9 cellular contexts compared by ENCODE assay signal in genomic region chr17:72119280-72119962, GRCh38. TPM values are rescaled to one million over a fixed set of nuclear protein-coding genes. Genes with fewer than 3 reads are reported as not detected.
DNase-seq lines count a peak whose midpoint lies in the region; ATAC-seq, FAIRE-seq and TF ChIP-seq lines count a peak whose summit lies in the region.
"Had no signal": no experiment of that assay in that cellular context is flagged by ENCODE, and none has a peak within 500 bp of the region (broad histone marks: within the 10 kb centered on the region; RNA-seq: fewer than 3 reads in every experiment).

No MANE protein-coding gene starts in this region.

- POLR2A ChIA-PET in HepG2 (lab: Yijun Ruan, JAX): interaction anchor here (0.5 to 6.9 kb wide), 26 partner anchors 8 to 645 kb away, joined by 3 to 96 read pairs (median 8); no protein-coding TSS in a partner anchor

- H2AFZ ChIP-seq in HepG2 (ENCODE audit: low read length): peak overlapping the region; percentile 10

- H3K4me1 ChIP-seq in HepG2 (ENCODE audit: insufficient read depth, low read length) (peaks cover 32% of the 10 kb centered on the region), stomach (peaks cover 38 to 74% (median 65%) of the 10 kb centered on the region in 4 donors)

- H3K27me3 ChIP-seq in HepG2 (ENCODE audit: control insufficient read depth in 1 of 2, insufficient read depth in 2 of 2, low read length in 2 of 2): no peaks in the 10 kb centered on the region; a peak in 1 of 5 replicates
- H3K27me3 ChIP-seq in stomach: peaks cover 12 to 100% (median 58%) of the 10 kb centered on the region in 3 donors

- CTCF ChIA-PET in HepG2 (lab: Yijun Ruan, JAX; ENCODE audit: low intra/inter-chr PET ratio, low total read pairs): interaction anchor here (1.4 to 2.3 kb wide), 4 partner anchors 27 to 646 kb away, joined by 4 to 15 read pairs (median 8); no protein-coding TSS in a partner anchor

- H4K20me1 ChIP-seq in HepG2 (ENCODE audit: insufficient read depth, low read length): peaks cover 35% of the 10 kb centered on the region

- H3K4me2 ChIP-seq in HepG2 (ENCODE audit: low read depth, low read length): peak overlapping the region; percentile 93

- 8% methylated on average over 20 of the region's 20 CpGs for WGBS in HepG2 (ENCODE audit: low lambda C conversion rate)
- 12 to 17% (median 14%) methylated on average over 15 to 20 of the region's 20 CpGs for WGBS in stomach, 5 donors

- peak; percentile 23 for FAIRE-seq in HepG2 (lab: Jason Lieb, UNC)

- H3K9me3 ChIP-seq in HepG2 (ENCODE audit: low read length) (no peaks in the 10 kb centered on the region), stomach (no peaks in the 10 kb centered on the region)

- H3K36me3 ChIP-seq in HepG2 (replicated peaks in 1 of 2; ENCODE audit: control insufficient read depth in 1 of 2, insufficient read depth in 2 of 2, low read length in 2 of 2) (peaks cover 10 to 18% of the 10 kb centered on the region in 2 experiments), stomach (peaks cover 0 to 6% (median 0%) of the 10 kb centered on the region in 4 donors)

- no peak for TF ChIP-seq RAD21 in HepG2 (CRISPR knock-in tag; IDR thresholded peaks at IDR 0.05)

- H3K79me2 ChIP-seq in HepG2 (ENCODE audit: insufficient read depth, low read length): peaks cover 40% of the 10 kb centered on the region

- H3K27ac ChIP-seq in HepG2 (ENCODE audit: extremely low read length, insufficient read depth, low read length) (peak overlapping the region; percentile 79), stomach (peak overlapping the region; percentile 89 to 91 (median 90))

- TF ChIP-seq POLR2A in HepG2 (IDR thresholded peaks at IDR 0.05; ENCODE audit: insufficient read depth in 1 of 2, low read depth in 2 of 2, low read length in 2 of 2): no peak
- no peak for TF ChIP-seq POLR2A in stomach (IDR thresholded peaks at IDR 0.05)

- H3K9ac ChIP-seq in HepG2 (ENCODE audit: insufficient read depth, low read depth, low read length): peak overlapping the region; percentile 75

- ATAC-seq in HepG2 (no peak), esophagus mucosa (no peak), GM21360 (IDR thresholded peaks at IDR 0.05; ENCODE audit: unreplicated experiment) (no peak)

- TF ChIP-seq EP300 in HepG2 (IDR thresholded peaks at IDR 0.05; ENCODE audit: low read depth in 2 of 2, low read length in 2 of 2) (no peak), HepG2 (CRISPR knock-in tag; IDR thresholded peaks at IDR 0.05; ENCODE audit: borderline replicate concordance) (no peak), stomach (IDR thresholded peaks at IDR 0.05) (no peak)

- H3K4me3 ChIP-seq in astrocyte of the cerebellum (ENCODE audit: low read depth, low read length) (peak overlapping the region; percentile 97), HepG2 (replicated peaks in 1 of 3; ENCODE audit: insufficient read depth in 1 of 3, low read depth in 2 of 3, low read length in 3 of 3) (peak overlapping the region; percentile 65 to 100 (median 86)), stomach (peak overlapping the region; percentile 53 to 74 (median 66))

- BruUV-seq in HepG2 (replicated peaks; lab: Mats Ljungman, UMichigan): TSS peak; percentile 62

- TF ChIP-seq CTCF in astrocyte of the cerebellum (IDR thresholded peaks at IDR 0.05; ENCODE audit: low read depth, low read length, missing control alignments): no peak
- TF ChIP-seq CTCF in HepG2 (CRISPR knock-in tag; IDR thresholded peaks at IDR 0.05): no peak
- TF ChIP-seq CTCF in stomach (IDR thresholded peaks at IDR 0.05): no peak

- in situ Hi-C loops in astrocyte of the cerebellum (cut with HindIII; ENCODE audit: low sequenced_read_pairs): no loop called here
- in situ Hi-C loops in HepG2 (cut with HindIII; ENCODE audit: extremely low pct_ligation_motif_present, low pct_unique_long_range_greater_than_20kb): loop anchor here (5.0 to 10.0 kb wide), 3 partner anchors 647 to 1485 kb away; no protein-coding TSS in a partner anchor

- DNase-seq in NCI-H510A treated with DMSO at 0.1 percent for 48 hours (lab: John Stamatoyannopoulos, UW) (peak; percentile 22), NCI-H510A (lab: John Stamatoyannopoulos, UW) (no peak), astrocyte of the cerebellum (ENCODE audit: low read depth) (no peak), HepG2 (ENCODE audit: low spot score) (no peak), stomach (no peak), NAMALWA (ENCODE audit: low spot score) (no peak)
- DNase-seq: activated CD4-positive, alpha-beta T cell treated with anti-CD3 and anti-CD28 coated beads, Interleukin-2, amount 50 U/mL, for 4 hours had no signal

- intact Hi-C loops in HepG2 (cut with micrococcal nuclease; ENCODE audit: unreplicated experiment): loop anchor here (1.0 to 10.0 kb wide), 5 partner anchors 26 to 1482 kb away; no protein-coding TSS in a partner anchor
- intact Hi-C loops in stomach (cut with DNase I; ENCODE audit: low total_unique reads): loop anchor here (10.0 kb wide), 1 partner anchor 335 kb away; no protein-coding TSS in a partner anchor

TF ChIP-seq in HepG2, 621 proteins besides CTCF, POLR2A, EP300 and RAD21 (continues in another document):
- TF ChIP-seq ZNF432 (CRISPR knock-in tag; IDR thresholded peaks at IDR 0.05; ENCODE audit: borderline replicate concordance) (0 out of 2 replicates have a peak, but pooled peaks have one; percentile 24), FOXJ3 (CRISPR knock-in tag; IDR thresholded peaks at IDR 0.05; ENCODE audit: borderline replicate concordance) (no peak), GTF2F1 (IDR thresholded peaks at IDR 0.05; ENCODE audit: low read length) (no peak), ZNF230 (CRISPR knock-in tag; IDR thresholded peaks at IDR 0.05) (no peak), ATM (IDR thresholded peaks at IDR 0.05; ENCODE audit: borderline replicate concordance) (no peak), ZNF691 (CRISPR knock-in tag; IDR thresholded peaks at IDR 0.05; ENCODE audit: borderline replicate concordance, low read depth) (no peak), STAT5B (CRISPR knock-in tag; IDR thresholded peaks at IDR 0.05) (no peak), ZFY (CRISPR knock-in tag; IDR thresholded peaks at IDR 0.05) (no peak), HMG20A (CRISPR knock-in tag; IDR thresholded peaks at IDR 0.05; ENCODE audit: borderline replicate concordance) (no peak), ZNF740 (CRISPR knock-in tag; IDR thresholded peaks at IDR 0.05) (no peak), RBAK (CRISPR knock-in tag; IDR thresholded peaks at IDR 0.05) (no peak), ZNF329 (CRISPR knock-in tag; IDR thresholded peaks at IDR 0.05; ENCODE audit: low read depth) (no peak), ZNF441 (CRISPR knock-in tag; IDR thresholded peaks at IDR 0.05; ENCODE audit: borderline replicate concordance) (no peak)
- TF ChIP-seq, protein P1, sequence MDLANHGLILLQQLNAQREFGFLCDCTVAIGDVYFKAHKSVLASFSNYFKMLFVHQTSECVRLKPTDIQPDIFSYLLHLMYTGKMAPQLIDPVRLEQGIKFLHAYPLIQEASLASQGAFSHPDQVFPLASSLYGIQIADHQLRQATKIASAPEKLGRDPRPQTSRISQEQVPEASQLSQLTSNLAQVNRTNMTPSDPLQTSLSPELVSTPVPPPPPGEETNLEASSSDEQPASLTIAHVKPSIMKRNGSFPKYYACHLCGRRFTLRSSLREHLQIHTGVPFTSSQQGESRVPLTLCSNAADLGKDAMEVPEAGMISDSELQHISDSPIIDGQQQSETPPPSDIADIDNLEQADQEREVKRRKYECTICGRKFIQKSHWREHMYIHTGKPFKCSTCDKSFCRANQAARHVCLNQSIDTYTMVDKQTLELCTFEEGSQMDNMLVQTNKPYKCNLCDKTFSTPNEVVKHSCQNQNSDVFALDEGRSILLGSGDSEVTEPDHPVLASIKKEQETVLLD (CRISPR knock-in tag; IDR thresholded peaks at IDR 0.05; ENCODE audit: low read depth): no peak

RNA-seq across cellular contexts. Expression of gene SOX9, which starts 1.4 kb away (rescaled TPM):
- total RNA-seq in HepG2 (2016; rRNA removed; fragmentation: Illumina TruSeq; extraction: Trizol) (27.6 and 40.1 TPM in 2 replicates), stomach (10 to 100 TPM in 4 of 5 donors, 1 to 10 TPM in 1; 5.8 to 69.5 (median 34.9) TPM), esophagus mucosa (20.3 TPM)
- total RNA-seq in HepG2 (2016; cell fraction: cytosol; rRNA removed; fragmentation: Illumina TruSeq; extraction: Trizol; ENCODE audit: low read depth): 6.2 and 7.6 TPM in 2 replicates
- 27.6 and 38.4 TPM in 2 replicates for total RNA-seq in HepG2 (2016; cell fraction: insoluble cytoplasmic fraction; rRNA removed; fragmentation: Illumina TruSeq; extraction: Trizol)
- 33.8 and 35.1 TPM in 2 replicates for total RNA-seq in HepG2 (2016; cell fraction: membrane; rRNA removed; fragmentation: Illumina TruSeq; extraction: Trizol)
- 41.9 and 42.0 TPM in 2 replicates for total RNA-seq in HepG2 (2016; cell fraction: nucleus; rRNA removed; fragmentation: Illumina TruSeq; extraction: Trizol)
- polyA plus RNA-seq in HepG2 (2011; rRNA removed) (16.1 and 18.5 TPM in 2 replicates), stomach (10 to 100 TPM in 2 of 3 donors, 1 to 10 TPM in 1; 7.8 to 15.4 (median 10.5) TPM)
- polyA plus RNA-seq in HepG2 (2011; cell fraction: cytosol; rRNA removed): 16.5 and 16.7 TPM in 2 replicates
- polyA plus RNA-seq in HepG2 (2011; cell fraction: nucleus; rRNA removed): 27.0 and 29.5 TPM in 2 replicates
- 52.8 and 54.6 TPM in 2 replicates for polyA plus RNA-seq in HepG2 (2012)
- 4.1 and 5.3 TPM in 2 replicates for polyA plus RNA-seq in HepG2 (2016; cell fraction: cytosol; fragmentation: Illumina TruSeq; extraction: Trizol; ENCODE audit: low read depth)
- polyA plus RNA-seq in HepG2 (2016; cell fraction: insoluble cytoplasmic fraction; fragmentation: Illumina TruSeq; extraction: Trizol; ENCODE audit: low read depth): 85.8 and 117 TPM in 2 replicates
- polyA plus RNA-seq in HepG2 (2016; cell fraction: membrane; fragmentation: Illumina TruSeq; extraction: Trizol; ENCODE audit: low read depth): 19.3 and 23.2 TPM in 2 replicates
- polyA plus RNA-seq in HepG2 (2016; cell fraction: nucleus; fragmentation: Illumina TruSeq; extraction: Trizol; ENCODE audit: insufficient read depth, low read depth): 116 and 117 TPM in 2 replicates
- 44.5 TPM in 1 of 2 replicates, not detected in the other for polyA minus RNA-seq in HepG2 (2011; rRNA and poly(A)+ RNA removed; ENCODE audit: low replicate concordance)
- polyA minus RNA-seq in HepG2 (2011; cell fraction: cytosol; rRNA and poly(A)+ RNA removed): 90.2 and 106 TPM in 2 replicates
- 25.2 and 26.5 TPM in 2 replicates for polyA minus RNA-seq in HepG2 (2011; cell fraction: nucleus; rRNA and poly(A)+ RNA removed)
